ENCODE assay signal across 15 cellular contexts in the genomic region with DNA sequence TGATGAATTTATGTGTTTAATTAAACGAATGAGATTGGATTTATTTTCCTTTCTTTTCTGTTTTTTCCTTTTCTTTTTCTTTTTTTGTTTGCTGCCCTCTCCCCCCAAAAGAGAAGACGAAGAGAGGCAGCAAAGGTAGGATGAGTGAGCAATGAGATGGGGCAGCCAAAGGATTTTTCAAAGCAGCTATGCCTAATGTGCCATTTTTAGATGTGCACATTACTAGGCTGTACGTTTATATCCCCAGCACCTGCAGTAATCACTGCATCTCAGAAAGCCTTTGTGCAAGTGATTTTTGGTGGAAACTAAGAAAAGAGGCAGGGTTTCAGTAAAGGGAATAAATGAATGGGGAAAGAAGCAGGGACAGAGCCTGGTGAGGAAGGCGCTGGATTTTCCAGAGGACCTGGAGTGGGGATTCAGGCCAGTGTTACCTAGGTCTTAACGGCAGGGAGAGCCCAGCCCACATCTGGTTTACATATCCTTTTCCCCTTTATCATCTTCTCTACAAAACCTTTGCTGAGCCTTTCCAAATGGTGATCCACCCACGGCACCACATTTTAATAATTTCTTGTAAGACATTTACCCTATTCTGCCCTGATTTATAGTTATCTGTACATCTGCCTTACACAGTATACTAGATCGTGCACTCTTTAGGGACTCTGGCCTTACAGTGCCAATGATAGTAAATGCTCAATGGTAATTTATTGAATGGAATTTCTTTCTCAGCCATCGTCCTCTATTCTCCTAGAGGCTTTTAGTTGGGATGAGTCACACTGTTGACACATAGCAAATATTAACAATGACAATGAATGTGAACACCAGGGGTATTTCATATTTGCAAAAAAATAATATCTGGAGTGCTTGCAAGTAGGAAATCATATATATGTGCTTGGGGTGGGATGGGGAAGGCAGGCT. TPM values are rescaled to one million over a fixed set of nuclear protein-coding genes. Genes with fewer than 3 reads are reported as not detected.
DNase-seq lines count a peak whose midpoint lies in the region; ATAC-seq and TF ChIP-seq lines count a peak whose summit lies in the region.
"Had no signal": no experiment of that assay in that cellular context is flagged by ENCODE, and none has a peak within 500 bp of the region (broad histone marks: within the 10 kb centered on the region; RNA-seq: fewer than 3 reads in every experiment).

No MANE protein-coding gene starts in this region.

- CTCF ChIA-PET in activated CD4-positive, alpha-beta memory T cell treated with anti-CD3 and anti-CD28 coated beads for 36 hours (lab: Charles Lee) = no interaction called here

- POLR2A ChIA-PET in activated CD4-positive, alpha-beta memory T cell treated with anti-CD3 and anti-CD28 coated beads for 36 hours (lab: Charles Lee) = interaction anchor here (1.1 kb wide), 1 partner anchor 53 kb away, joined by 3 read pairs; no protein-coding TSS in a partner anchor

- H3K27me3 ChIP-seq in dorsolateral prefrontal cortex = no peaks in the 10 kb centered on the region
- H3K27me3 ChIP-seq: BE2C, brain microvascular endothelial cell had no signal

- peaks cover 23% of the 10 kb centered on the region for H3K4me1 Mint-ChIP-seq in activated CD4-positive, alpha-beta memory T cell treated with anti-CD3 and anti-CD28 coated beads for 36 hours (ENCODE audit: low read depth)

- no peak overlapping the region for H3K4me3 Mint-ChIP-seq in activated CD4-positive, alpha-beta memory T cell treated with anti-CD3 and anti-CD28 coated beads for 36 hours
- H3K4me3 Mint-ChIP-seq: effector memory CD8-positive, alpha-beta T cell had no signal

- H3K36me3 Mint-ChIP-seq in activated CD4-positive, alpha-beta memory T cell treated with anti-CD3 and anti-CD28 coated beads for 36 hours = no peaks in the 10 kb centered on the region

- no peak overlapping the region for H3K27ac Mint-ChIP-seq in activated CD4-positive, alpha-beta memory T cell treated with anti-CD3 and anti-CD28 coated beads for 36 hours
- H3K27ac Mint-ChIP-seq: effector memory CD8-positive, alpha-beta T cell had no signal

- H3K9me3 Mint-ChIP-seq in activated CD4-positive, alpha-beta memory T cell treated with anti-CD3 and anti-CD28 coated beads for 36 hours = no peaks in the 10 kb centered on the region
- H3K9me3 Mint-ChIP-seq: effector memory CD8-positive, alpha-beta T cell had no signal

- no peak for TF ChIP-seq CTCF in dorsolateral prefrontal cortex (IDR thresholded peaks at IDR 0.05 in 54 of 56, conservative IDR thresholded peaks at IDR 0.05 in 2 of 56; ENCODE audit: low read depth in 1 of 56, partially characterized antibody in 56 of 56)

- DNase-seq in AG20443 (ENCODE audit: low spot score) = peak; percentile 40
- DNase-seq in HT-29 (ENCODE audit: low spot score) = peak; percentile 32
- DNase-seq in SK-N-DZ (ENCODE audit: low spot score) = peak; percentile 13
- DNase-seq in foreskin melanocyte = peak; percentile 15
- DNase-seq in activated CD4-positive, alpha-beta memory T cell treated with anti-CD3 and anti-CD28 coated beads for 36 hours = no peak
- DNase-seq in dorsolateral prefrontal cortex = no peak
- DNase-seq in activated gamma-delta T cell (lab: John Stamatoyannopoulos, UW) = no peak
- DNase-seq: BE2C; brain microvascular endothelial cell; effector memory CD8-positive, alpha-beta T cell; glutamatergic neuron; islet precursor cell; Karpas-422 had no signal

- H3K4me3 ChIP-seq in dorsolateral prefrontal cortex = no peak overlapping the region

- no peak for ATAC-seq in GM19455 (IDR thresholded peaks at IDR 0.05; ENCODE audit: unreplicated experiment)
- ATAC-seq: effector memory CD8-positive, alpha-beta T cell had no signal

- intact Hi-C loops in activated CD4-positive, alpha-beta memory T cell treated with anti-CD3 and anti-CD28 coated beads for 36 hours (cut with micrococcal nuclease) = loop anchor here (2.0 kb wide), 2 partner anchors 33 to 37 kb away; no protein-coding TSS in a partner anchor
- intact Hi-C loops in dorsolateral prefrontal cortex (cut with DNase I) = no loop called here

- H3K27me3 Mint-ChIP-seq in activated CD4-positive, alpha-beta memory T cell treated with anti-CD3 and anti-CD28 coated beads for 36 hours = no peaks in the 10 kb centered on the region
- H3K27me3 Mint-ChIP-seq: effector memory CD8-positive, alpha-beta T cell had no signal

- peak overlapping the region in 6 of 59 donors; percentile 22 to 44 (median 26) for H3K27ac ChIP-seq in dorsolateral prefrontal cortex
- H3K27ac ChIP-seq: brain microvascular endothelial cell, VCaP had no signal

RNA-seq across cellular contexts. Expression of a gene that starts 38.3 kb away (rescaled TPM):
- 33.2 and 39.1 TPM in 2 replicates for total RNA-seq in HT-29 (2014; rRNA removed; shearing (Covaris generic))
- polyA plus RNA-seq in SK-N-DZ (2014; cell fraction: cytosol; rRNA removed) = 3.0 and 4.4 TPM in 2 replicates
- polyA plus RNA-seq in SK-N-DZ (2014; cell fraction: nucleus; rRNA removed) = 2.3 and 6.3 TPM in 2 replicates
- total RNA-seq in activated CD4-positive, alpha-beta memory T cell treated with anti-CD3 and anti-CD28 coated beads for 36 hours = 10 to 100 TPM; 34.1 to 36.7 TPM
- 100 to 1,000 TPM; 131 to 255 (median 189) TPM for total RNA-seq in dorsolateral prefrontal cortex

Comparison
In these comparisons a context has a peak if more than half of its experiments do, and no peak if none do; other contexts are left out.
1. DNase-seq: peak in AG20443 (single experiment), HT-29 (single experiment), SK-N-DZ (single experiment) and foreskin melanocyte (single experiment); none in activated CD4-positive, alpha-beta memory T cell treated with anti-CD3 and anti-CD28 coated beads for 36 hours (single experiment), dorsolateral prefrontal cortex (0 of 10) and activated gamma-delta T cell (single experiment).